ENCODE assay signal across 26 cellular contexts in the genomic region with DNA sequence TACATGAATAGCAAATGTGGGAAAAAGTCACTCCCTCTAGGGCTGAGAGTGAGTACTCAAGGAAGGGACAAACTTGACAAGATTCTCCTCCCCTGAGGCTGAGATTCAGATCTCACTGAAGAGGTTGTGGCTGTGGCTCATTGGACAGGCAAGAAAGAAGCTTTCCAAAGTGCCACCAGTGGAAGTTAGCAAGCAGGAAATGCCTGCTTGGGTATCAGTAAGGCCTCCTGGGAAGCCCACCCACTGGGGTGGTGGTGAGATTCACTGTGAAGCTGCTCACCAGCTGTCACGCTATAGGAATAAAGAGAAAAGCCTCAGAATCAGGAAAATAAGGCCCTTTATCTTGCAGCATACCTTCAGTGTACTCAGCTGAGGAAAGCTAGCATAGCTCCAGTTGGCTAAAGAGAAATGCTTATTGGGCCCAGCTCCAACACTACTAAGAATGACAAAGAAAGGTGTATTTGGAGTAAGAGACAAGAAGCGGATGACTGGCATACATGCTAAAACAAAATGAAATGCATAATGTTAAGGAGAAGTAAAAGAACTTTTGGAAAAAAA.
"Had no signal": no experiment of that assay in that cellular context is flagged by ENCODE, and none has a peak within 500 bp of the region (broad histone marks: within the 10 kb centered on the region; RNA-seq: fewer than 3 reads in every experiment).

No MANE protein-coding gene starts in this region.

- H3K27me3 ChIP-seq: brain microvascular endothelial cell, colonic mucosa had no signal

- H3K27ac Mint-ChIP-seq: activated CD4-positive, alpha-beta T cell treated with anti-CD3 and anti-CD28 coated beads, Interleukin-2, amount 10 ng/mL, durations not matched to agents 7 days and 5 days; activated naive CD4-positive, alpha-beta T cell treated with anti-CD3 and anti-CD28 coated beads, Interleukin-2, amount 10 ng/mL, durations not matched to agents 7 days and 5 days; activated naive CD8-positive, alpha-beta T cell treated with anti-CD3 and anti-CD28 coated beads, Interleukin-2, amount 50 U/mL, for 24 hours; natural killer cell treated with Interleukin-12 subunit alpha and Interleukin-12 subunit beta and Interleukin-15 and Interleukin-18, amount 100 ng/mL, for 72 hours; progenitor cell of endocrine pancreas; T-helper 1 cell treated with Interleukin-12 subunit alpha and Interleukin-12 subunit beta and Interleukin-4 antibody, amounts not matched to agents 30 μg/mL and 1 μg/mL, for 36 hours had no signal

- H3K4me3 Mint-ChIP-seq: activated CD4-positive, alpha-beta T cell treated with anti-CD3 and anti-CD28 coated beads, Interleukin-2, amount 10 ng/mL, durations not matched to agents 7 days and 5 days; activated naive CD4-positive, alpha-beta T cell treated with anti-CD3 and anti-CD28 coated beads, Interleukin-2, amount 10 ng/mL, durations not matched to agents 7 days and 5 days; activated naive CD8-positive, alpha-beta T cell treated with anti-CD3 and anti-CD28 coated beads, Interleukin-2, amount 50 U/mL, for 24 hours; natural killer cell treated with Interleukin-12 subunit alpha and Interleukin-12 subunit beta and Interleukin-15 and Interleukin-18, amount 100 ng/mL, for 72 hours; T-helper 1 cell treated with Interleukin-12 subunit alpha and Interleukin-12 subunit beta and Interleukin-4 antibody, amounts not matched to agents 30 μg/mL and 1 μg/mL, for 36 hours had no signal

- H3K9me3 Mint-ChIP-seq: activated naive CD4-positive, alpha-beta T cell treated with anti-CD3 and anti-CD28 coated beads, Interleukin-2, amount 10 ng/mL, durations not matched to agents 7 days and 5 days; activated naive CD8-positive, alpha-beta T cell treated with anti-CD3 and anti-CD28 coated beads, Interleukin-2, amount 50 U/mL, for 24 hours; T-helper 1 cell treated with Interleukin-12 subunit alpha and Interleukin-12 subunit beta and Interleukin-4 antibody, amounts not matched to agents 30 μg/mL and 1 μg/mL, for 36 hours had no signal

- H3K9me3 ChIP-seq: colonic mucosa, lower lobe of right lung had no signal

- H3K4me3 ChIP-seq: colonic mucosa, lower lobe of right lung had no signal

- H3K4me1 ChIP-seq: colonic mucosa, lower lobe of right lung had no signal

- H3K4me1 Mint-ChIP-seq: activated CD4-positive, alpha-beta T cell treated with anti-CD3 and anti-CD28 coated beads, Interleukin-2, amount 10 ng/mL, durations not matched to agents 7 days and 5 days; activated naive CD4-positive, alpha-beta T cell treated with anti-CD3 and anti-CD28 coated beads, Interleukin-2, amount 10 ng/mL, durations not matched to agents 7 days and 5 days; activated naive CD8-positive, alpha-beta T cell treated with anti-CD3 and anti-CD28 coated beads, Interleukin-2, amount 50 U/mL, for 24 hours had no signal

- H3K27ac ChIP-seq: brain microvascular endothelial cell, colonic mucosa, lower lobe of right lung had no signal

- H3K36me3 ChIP-seq: brain microvascular endothelial cell, colonic mucosa, lower lobe of right lung had no signal

- DNase-seq: activated CD4-positive, alpha-beta T cell treated with anti-CD3 and anti-CD28 coated beads, Interleukin-2, amount 10 ng/mL, durations not matched to agents 7 days and 5 days; activated CD8-positive, alpha-beta memory T cell treated with anti-CD3 and anti-CD28 coated beads, Interleukin-2, amount 50 U/mL, for 48 hours; activated effector memory CD4-positive, alpha-beta T cell treated with Interleukin-2 at 50 U/mL for 16 hours; activated naive CD4-positive, alpha-beta T cell treated with anti-CD3 and anti-CD28 coated beads, Interleukin-2, amount 10 ng/mL, durations not matched to agents 7 days and 5 days; activated naive CD8-positive, alpha-beta T cell treated with anti-CD3 and anti-CD28 coated beads, Interleukin-2, amount 50 U/mL, for 24 hours; activated T-cell treated with anti-CD3 and anti-CD28 coated beads, Interleukin-2, amount 50 U/mL, for 48 hours; aorta; brain microvascular endothelial cell; central memory CD4-positive, alpha-beta T cell; colonic mucosa; erythroblast; foreskin melanocyte; glutamatergic neuron; hippocampal formation; islet precursor cell; left colon; lower lobe of right lung; nucleus accumbens; stimulated activated CD4-positive, alpha-beta T cell treated with anti-CD3 and anti-CD28 coated beads, Interleukin-12 subunit alpha, Interleukin-12 subunit beta, amount 100 ng/mL, for 4 hours; stimulated activated CD4-positive, alpha-beta T cell treated with anti-CD3 and anti-CD28 coated beads, Interleukin-1b, Interleukin-23, amount 100 ng/mL, for 48 hours; stimulated activated CD8-positive, alpha-beta memory T cell treated with anti-CD3 and anti-CD28 coated beads, Interleukin-4, amount 100 ng/mL, for 48 hours; stimulated activated naive CD4-positive, alpha-beta T cell had no signal

- ATAC-seq: activated CD4-positive, CD25-positive, alpha-beta regulatory T cell treated with anti-CD3 and anti-CD28 coated beads, Interleukin-2, amount 50 U/mL, for 24 hours; activated naive CD8-positive, alpha-beta T cell treated with anti-CD3 and anti-CD28 coated beads, Interleukin-2, amount 50 U/mL, for 24 hours; left colon; lower lobe of right lung; natural killer cell treated with Interleukin-12 subunit alpha and Interleukin-12 subunit beta and Interleukin-15 and Interleukin-18, amount 100 ng/mL, for 72 hours had no signal

- H3K36me3 Mint-ChIP-seq: activated naive CD4-positive, alpha-beta T cell treated with anti-CD3 and anti-CD28 coated beads, Interleukin-2, amount 10 ng/mL, durations not matched to agents 7 days and 5 days; natural killer cell treated with Interleukin-12 subunit alpha and Interleukin-12 subunit beta and Interleukin-15 and Interleukin-18, amount 100 ng/mL, for 72 hours had no signal

- H3K27me3 Mint-ChIP-seq: activated CD4-positive, alpha-beta T cell treated with anti-CD3 and anti-CD28 coated beads, Interleukin-2, amount 10 ng/mL, durations not matched to agents 7 days and 5 days; activated naive CD4-positive, alpha-beta T cell treated with anti-CD3 and anti-CD28 coated beads, Interleukin-2, amount 10 ng/mL, durations not matched to agents 7 days and 5 days; activated naive CD8-positive, alpha-beta T cell treated with anti-CD3 and anti-CD28 coated beads, Interleukin-2, amount 50 U/mL, for 24 hours; natural killer cell treated with Interleukin-12 subunit alpha and Interleukin-12 subunit beta and Interleukin-15 and Interleukin-18, amount 100 ng/mL, for 72 hours; progenitor cell of endocrine pancreas had no signal
